ENCODE assay signal across 15 cellular contexts in the genomic region with DNA sequence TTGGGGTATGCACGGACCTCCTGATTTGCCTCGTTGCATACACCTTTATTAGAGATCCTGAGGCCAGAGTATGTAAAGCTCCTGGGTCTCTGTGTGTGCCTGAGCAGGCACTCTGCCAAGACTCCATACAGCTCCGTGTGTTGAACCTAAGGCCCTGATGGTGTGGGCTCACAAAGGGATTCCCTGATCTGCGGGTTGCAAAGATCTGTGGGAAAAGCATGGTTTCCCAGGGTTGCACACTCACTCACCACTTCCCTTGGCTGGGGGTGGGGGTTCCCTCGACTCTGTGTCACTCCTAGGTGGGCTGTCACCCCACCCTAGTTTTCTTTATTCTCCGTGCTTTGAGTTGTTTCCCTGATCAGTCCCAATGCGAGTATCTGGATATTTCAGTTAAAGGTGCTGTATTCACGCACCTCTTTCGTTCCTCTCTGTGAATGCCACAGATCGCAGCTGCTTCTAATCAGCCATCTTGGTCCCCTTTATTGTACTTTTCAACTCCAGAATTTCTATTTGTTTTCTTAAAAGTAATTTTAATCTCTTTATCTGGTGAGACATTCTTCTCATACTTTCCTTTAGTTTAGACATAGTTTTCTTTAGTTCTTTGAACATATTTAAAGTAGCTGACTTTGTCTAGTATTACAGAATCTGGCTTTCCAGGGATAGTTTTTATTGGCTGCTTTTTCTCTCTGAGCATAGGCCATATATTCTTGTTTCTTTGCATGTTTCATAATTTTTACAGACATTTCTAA. TPM values are rescaled to one million over a fixed set of nuclear protein-coding genes. Genes with fewer than 3 reads are reported as not detected.
A peak's percentile ranks its signal among the peaks of the same experiment; 100 is the strongest.
DNase-seq lines count a peak whose midpoint lies in the region; FAIRE-seq and TF ChIP-seq lines count a peak whose summit lies in the region.
"Had no signal": no experiment of that assay in that cellular context is flagged by ENCODE, and none has a peak within 500 bp of the region (broad histone marks: within the 10 kb centered on the region; RNA-seq: fewer than 3 reads in every experiment).

No MANE protein-coding gene starts in this region.

- no peak overlapping the region for H3K9ac ChIP-seq in adipocyte (ENCODE audit: low read length)
- H3K9ac ChIP-seq: neural progenitor cell had no signal

- H3K4me1 ChIP-seq in adipocyte (ENCODE audit: control insufficient read depth, insufficient read depth, low read length) (peaks cover 24% of the 10 kb centered on the region), thyroid gland (peaks cover 16 to 20% of the 10 kb centered on the region in 2 donors)

- H3K36me3 ChIP-seq in adipocyte (ENCODE audit: control insufficient read depth, insufficient read depth, low read length, severe bottlenecking) (no peaks in the 10 kb centered on the region), thyroid gland (no peaks in the 10 kb centered on the region)
- H3K36me3 ChIP-seq: neural progenitor cell had no signal

- peaks cover 23% of the 10 kb centered on the region for H3K9me3 ChIP-seq in adipocyte (ENCODE audit: control insufficient read depth, low read length)
- H3K9me3 ChIP-seq in thyroid gland, result no peaks in the 10 kb centered on the region

- 73 to 81% methylated on average over 9 of the region's 10 CpGs for WGBS in thyroid gland, 2 donors

- no peak overlapping the region for H3K4me3 ChIP-seq in adipocyte (ENCODE audit: low read length)
- no peak overlapping the region for H3K4me3 ChIP-seq in fibroblast of villous mesenchyme (ENCODE audit: low read depth, low read length)
- no peak overlapping the region for H3K4me3 ChIP-seq in thyroid gland (replicated peaks in 1 of 3)
- H3K4me3 ChIP-seq: neural progenitor cell had no signal

- peak overlapping the region in 2 of 3 donors; percentile 11 to 43 for H3K27ac ChIP-seq in thyroid gland
- H3K27ac ChIP-seq: 22Rv1, neural progenitor cell had no signal

- intact Hi-C loops in thyroid gland (cut with DNase I), result no loop called here

- TF ChIP-seq POLR2A in thyroid gland (IDR thresholded peaks at IDR 0.05), result no peak

- H3K27me3 ChIP-seq in adipocyte (replicated peaks; ENCODE audit: control insufficient read depth, insufficient read depth, low read length) (no peaks in the 10 kb centered on the region), thyroid gland (no peaks in the 10 kb centered on the region)
- H3K27me3 ChIP-seq: neural progenitor cell had no signal

- DNase-seq in DMS 273 (lab: John Stamatoyannopoulos, UW; ENCODE audit: unreplicated experiment), result peak; percentile 17
- DNase-seq in DMS 273 treated with DMSO at 0.1 percent for 48 hours (lab: John Stamatoyannopoulos, UW), result no peak
- DNase-seq in adipocyte (ENCODE audit: low read depth), result peak; percentile 70
- peak; percentile 78 for DNase-seq in fibroblast of villous mesenchyme (ENCODE audit: low read depth)
- DNase-seq in thyroid gland, result no peak
- DNase-seq in D721Med (ENCODE audit: insufficient read length, low spot score), result no peak
- no peak for DNase-seq in stimulated activated CD4-positive, alpha-beta T cell treated with anti-CD3 and anti-CD28 coated beads, Interleukin-12 subunit alpha, Interleukin-12 subunit beta, amount 100 ng/mL, for 4 hours
- DNase-seq in kidney glomerular epithelial cell (lab: John Stamatoyannopoulos, UW), result no peak
- DNase-seq: activated CD4-positive, alpha-beta T cell treated with anti-CD3 and anti-CD28 coated beads, Interleukin-2, amount 10 ng/mL, durations not matched to agents 7 days and 5 days; activated T-cell treated with anti-CD3 and anti-CD28 coated beads, Interleukin-2, amount 50 U/mL, for 72 hours; amygdala; NCI-H1436 treated with DMSO at 0.1 percent for 48 hours; NCI-H446 treated with DMSO at 0.1 percent for 48 hours had no signal

- FAIRE-seq in D721Med (lab: Jason Lieb, UNC), result no peak

- TF ChIP-seq CTCF in fibroblast of villous mesenchyme (IDR thresholded peaks at IDR 0.05; ENCODE audit: insufficient read depth, low read depth, low read length), result no peak
- TF ChIP-seq CTCF in thyroid gland (IDR thresholded peaks at IDR 0.05), result no peak
- no peak for TF ChIP-seq CTCF in D721Med (IDR thresholded peaks at IDR 0.05; ENCODE audit: insufficient read depth, missing control alignments)

RNA-seq across cellular contexts. Expression of a gene that starts 39.0 kb away (rescaled TPM):
- 198 and 506 TPM in 2 replicates for total RNA-seq in fibroblast of villous mesenchyme
- total RNA-seq in thyroid gland, result 100 to 1,000 TPM in 2 of 4 donors, 10 to 100 TPM in 2; 59.4 to 132 (median 99.0) TPM
- total RNA-seq: activated CD4-positive, alpha-beta T cell treated with anti-CD3 and anti-CD28 coated beads, Interleukin-2, amount 10 ng/mL, durations not matched to agents 7 days and 5 days had no signal

Comparison
In these comparisons a context has a peak if more than half of its experiments do, and no peak if none do; other contexts are left out.
1. DNase-seq: peak in DMS 273 (single experiment), adipocyte (single experiment) and fibroblast of villous mesenchyme (single experiment); none in DMS 273 treated with DMSO at 0.1 percent for 48 hours (single experiment), thyroid gland (0 of 2), D721Med (single experiment), stimulated activated CD4-positive, alpha-beta T cell treated with anti-CD3 and anti-CD28 coated beads, Interleukin-12 subunit alpha, Interleukin-12 subunit beta, amount 100 ng/mL, for 4 hours (single experiment) and kidney glomerular epithelial cell (single experiment).